18 cellular contexts compared by ENCODE assay signal in genomic region chr6:71038966-71039365, GRCh38.
A peak's percentile ranks its signal among the peaks of the same experiment; 100 is the strongest.
DNase-seq lines count a peak whose midpoint lies in the region; ATAC-seq, FAIRE-seq and TF ChIP-seq lines count a peak whose summit lies in the region.
"Had no signal": no experiment of that assay in that cellular context is flagged by ENCODE, and none has a peak within 500 bp of the region (broad histone marks: within the 10 kb centered on the region; RNA-seq: fewer than 3 reads in every experiment).

No MANE protein-coding gene starts in this region.

- peaks cover 10% of the 10 kb centered on the region for H3K27me3 ChIP-seq in bronchial epithelial cell (ENCODE audit: control insufficient read depth, insufficient read depth, low read length)
- no peaks in the 10 kb centered on the region for H3K27me3 ChIP-seq in CD8-positive, alpha-beta T cell (ENCODE audit: insufficient read depth, low read length)
- no peaks in the 10 kb centered on the region for H3K27me3 ChIP-seq in aorta (ENCODE audit: control insufficient read depth in 1 of 2, insufficient read depth in 2 of 2, low read length in 1 of 2)

- intact Hi-C loops in CD8-positive, alpha-beta T cell (cut with DNase I, micrococcal nuclease), result no loop called here
- intact Hi-C loops in aorta (cut with DNase I), result no loop called here

- no peak overlapping the region for H3K27ac ChIP-seq in CD8-positive, alpha-beta T cell (ENCODE audit: low read depth, low read length)
- no peak overlapping the region for H3K27ac ChIP-seq in aorta (ENCODE audit: low read depth in 1 of 2, low read length in 2 of 2)
- H3K27ac ChIP-seq: HL-60 had no signal

- TF ChIP-seq CTCF in bronchial epithelial cell (IDR thresholded peaks at IDR 0.05; ENCODE audit: insufficient read depth, low read length, severe bottlenecking), result no peak
- TF ChIP-seq CTCF in CD8-positive, alpha-beta T cell (IDR thresholded peaks at IDR 0.05), result no peak

- no peaks in the 10 kb centered on the region for H3K4me1 ChIP-seq in CD8-positive, alpha-beta T cell (ENCODE audit: insufficient read depth, low read length)
- no peaks in the 10 kb centered on the region for H3K4me1 ChIP-seq in aorta (ENCODE audit: control insufficient read depth in 1 of 2, insufficient read depth in 2 of 2, low read length in 2 of 2)

- no peaks in the 10 kb centered on the region for H3K36me3 ChIP-seq in bronchial epithelial cell (ENCODE audit: control insufficient read depth, insufficient read depth, low read length)
- no peaks in the 10 kb centered on the region for H3K36me3 ChIP-seq in CD8-positive, alpha-beta T cell (ENCODE audit: insufficient read depth, low read length)
- H3K36me3 ChIP-seq in aorta (ENCODE audit: control insufficient read depth in 1 of 2, insufficient read depth in 2 of 2, low read length in 1 of 2), result no peaks in the 10 kb centered on the region

- FAIRE-seq in bronchial epithelial cell (lab: Jason Lieb, UNC), result no peak
- FAIRE-seq: GM12878, GM19239, K562 had no signal

- H3K27me3 Mint-ChIP-seq in CD8-positive, alpha-beta T cell (ENCODE audit: low read depth), result peaks cover 15% of the 10 kb centered on the region

- no peaks in the 10 kb centered on the region for H3K4me1 Mint-ChIP-seq in CD8-positive, alpha-beta T cell (ENCODE audit: low read depth)
- H3K4me1 Mint-ChIP-seq: B cell had no signal

- no peak for ATAC-seq in CD8-positive, alpha-beta T cell
- no peak for ATAC-seq in aorta (ENCODE audit: low FRiP score)
- ATAC-seq in GM19463 (IDR thresholded peaks at IDR 0.05; ENCODE audit: unreplicated experiment), result no peak
- ATAC-seq: GM12878, K562 had no signal

- WGBS in aorta, 2 donors, result 75 to 77% methylated on average over 4 of the region's 4 CpGs

- CTCF ChIA-PET in CD8-positive, alpha-beta T cell (lab: Charles Lee), result no interaction called here

- H3K36me3 Mint-ChIP-seq in CD8-positive, alpha-beta T cell, result no peaks in the 10 kb centered on the region

- H3K4me3 ChIP-seq in bronchial epithelial cell (ENCODE audit: low read depth, low read length), result no peak overlapping the region
- no peak overlapping the region for H3K4me3 ChIP-seq in CD8-positive, alpha-beta T cell (ENCODE audit: low read depth, low read length)
- H3K4me3 ChIP-seq in aorta (ENCODE audit: low read length in 2 of 2), result no peak overlapping the region
- H3K4me3 ChIP-seq: GM12878, K562 had no signal

- no peaks in the 10 kb centered on the region for H3K9me3 ChIP-seq in CD8-positive, alpha-beta T cell (ENCODE audit: low read length)
- H3K9me3 ChIP-seq in aorta (ENCODE audit: control insufficient read depth, low read length), result no peaks in the 10 kb centered on the region
- H3K9me3 ChIP-seq: SK-N-SH had no signal

- H3K27ac Mint-ChIP-seq in CD8-positive, alpha-beta T cell, result no peak overlapping the region
- H3K27ac Mint-ChIP-seq: B cell; CD4-positive, alpha-beta T cell had no signal

- H3K9me3 Mint-ChIP-seq in CD8-positive, alpha-beta T cell, result peaks cover 2% of the 10 kb centered on the region
- H3K9me3 Mint-ChIP-seq: CD4-positive, alpha-beta T cell had no signal

- H3K4me3 Mint-ChIP-seq in CD8-positive, alpha-beta T cell, result no peak overlapping the region
- H3K4me3 Mint-ChIP-seq: B cell; CD4-positive, alpha-beta T cell had no signal

- POLR2A ChIA-PET in CD8-positive, alpha-beta T cell (lab: Charles Lee), result no interaction called here

- DNase-seq in COLO668 (lab: John Stamatoyannopoulos, UW; ENCODE audit: unreplicated experiment) (peak; percentile 30), DMS 273 treated with DMSO at 0.1 percent for 48 hours (lab: John Stamatoyannopoulos, UW) (peak; percentile 55), NCI-H2171 (lab: John Stamatoyannopoulos, UW) (peak; percentile 70), bronchial epithelial cell (ENCODE audit: low read depth) (peak; percentile 3), aorta (no peak)
- DNase-seq in CD8-positive, alpha-beta T cell, result no peak
- DNase-seq: CD4-positive, alpha-beta T cell; NCI-H1048; NCI-H2029 treated with DMSO at 0.1 percent for 48 hours; NCI-H526 treated with DMSO at 0.1 percent for 48 hours; SK-N-SH; T-helper 1 cell had no signal

Comparison
In these comparisons a context has a peak if more than half of its experiments do, and no peak if none do; other contexts are left out.
1. DNase-seq: peak in COLO668 (single experiment), DMS 273 treated with DMSO at 0.1 percent for 48 hours (single experiment), NCI-H2171 (single experiment) and bronchial epithelial cell (single experiment); none in CD8-positive, alpha-beta T cell (0 of 7) and aorta (0 of 2).